In the genomic region with DNA sequence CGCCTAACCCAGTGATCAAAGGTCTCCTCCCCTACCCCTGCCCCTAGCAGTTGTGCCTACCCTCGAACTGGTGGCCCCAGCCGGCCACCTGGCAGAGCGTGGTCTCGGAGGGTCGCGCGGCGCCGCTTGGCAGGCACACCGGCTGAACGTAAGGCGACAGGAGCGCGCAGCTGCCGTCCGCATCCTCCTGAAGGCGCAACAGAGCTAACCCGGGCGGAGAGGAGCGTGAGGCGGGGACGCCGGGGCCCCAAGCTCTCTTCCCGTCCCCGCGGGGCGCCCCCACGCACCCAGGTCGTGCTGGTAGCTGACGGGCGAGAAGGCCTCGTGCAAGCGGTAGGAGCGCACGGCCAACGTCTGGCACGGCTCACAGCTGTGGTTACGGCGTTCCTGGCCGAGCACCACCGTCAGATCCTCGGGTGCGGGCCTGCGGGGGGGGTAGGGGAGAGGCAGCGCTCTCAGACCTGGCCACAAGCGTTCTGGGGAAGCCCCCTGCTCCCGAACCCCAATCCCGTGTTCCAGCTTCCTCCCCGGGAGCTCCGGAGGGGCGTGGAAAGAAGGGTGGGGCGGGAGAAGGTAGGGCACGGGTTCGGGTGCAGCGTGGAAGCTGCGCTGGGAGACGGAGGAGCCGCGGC, we compare ENCODE assay signal across 7 cellular contexts. TPM values are rescaled to one million over a fixed set of nuclear protein-coding genes. Genes with fewer than 3 reads are reported as not detected.
DNase-seq lines count a peak whose midpoint lies in the region; ATAC-seq and TF ChIP-seq lines count a peak whose summit lies in the region.
"Had no signal": no experiment of that assay in that cellular context is flagged by ENCODE, and none has a peak within 500 bp of the region (broad histone marks: within the 10 kb centered on the region; RNA-seq: fewer than 3 reads in every experiment).

No MANE protein-coding gene starts in this region.

- peak overlapping the region; percentile 70 for H3K4me3 Mint-ChIP-seq in osteocyte (ENCODE audit: unreplicated experiment)

- peaks cover 5 to 14% of the 10 kb centered on the region in 2 donors for H3K4me1 ChIP-seq in breast epithelium

- no peak for TF ChIP-seq CTCF in AG10803 (conservative IDR thresholded peaks at IDR 0.05; ENCODE audit: low read length)
- TF ChIP-seq CTCF in breast epithelium (IDR thresholded peaks at IDR 0.05): no peak
- no peak for TF ChIP-seq CTCF in osteocyte (IDR thresholded peaks at IDR 0.05)

- H3K27ac Mint-ChIP-seq in osteocyte (ENCODE audit: unreplicated experiment): no peak overlapping the region

- DNase-seq in AG10803 (ENCODE audit: low read depth): no peak
- DNase-seq in NCI-H345 (lab: John Stamatoyannopoulos, UW): peak; percentile 60
- no peak for DNase-seq in breast epithelium (ENCODE audit: low spot score in 2 of 2)
- DNase-seq in osteocyte (ENCODE audit: extremely low spot score, unreplicated experiment): no peak
- no peak for DNase-seq in AG20443 (ENCODE audit: low spot score)

- no peaks in the 10 kb centered on the region for H3K36me3 Mint-ChIP-seq in osteocyte (ENCODE audit: unreplicated experiment)

- peak; percentile 22 for ATAC-seq in GM19452 (IDR thresholded peaks at IDR 0.05; ENCODE audit: unreplicated experiment)

- no peak for TF ChIP-seq POLR2A in breast epithelium (IDR thresholded peaks at IDR 0.05)

- H3K27me3 ChIP-seq in breast epithelium: peaks cover 9 to 27% of the 10 kb centered on the region in 2 donors

- H3K4me3 ChIP-seq in AG10803 (ENCODE audit: low read length) (peak overlapping the region; percentile 64), breast epithelium (peak overlapping the region; percentile 43 to 71 (median 63))

- peaks cover 16% of the 10 kb centered on the region for H3K4me1 Mint-ChIP-seq in osteocyte (ENCODE audit: unreplicated experiment)

- intact Hi-C loops in breast epithelium (cut with DNase I; ENCODE audit: low total_unique reads): loop anchor here (5.0 kb wide), 1 partner anchor 99 kb away; no protein-coding TSS in a partner anchor

- no peaks in the 10 kb centered on the region for H3K36me3 ChIP-seq in breast epithelium

- no peaks in the 10 kb centered on the region for H3K9me3 ChIP-seq in breast epithelium

- peaks cover 19% of the 10 kb centered on the region for H3K27me3 Mint-ChIP-seq in osteocyte (ENCODE audit: unreplicated experiment)

- H3K9me3 Mint-ChIP-seq in osteocyte (ENCODE audit: unreplicated experiment): no peaks in the 10 kb centered on the region

- H3K27ac ChIP-seq in breast epithelium: peak overlapping the region in 1 of 2 donors; percentile 11

RNA-seq across cellular contexts. Expression of a gene that starts 2.8 kb away (rescaled TPM):
- not detected for total RNA-seq in breast epithelium
- not detected in 2 replicates for total RNA-seq in osteocyte
- total RNA-seq: NCI-H460 had no signal

RNA-seq across cellular contexts. Expression of a gene that starts 6.1 kb away (rescaled TPM):
- total RNA-seq in breast epithelium (1 to 10 TPM in 2 of 3 donors, under 1 TPM in 1; 0.64 to 2.9 (median 2.6) TPM), osteocyte (1.0 and 1.5 TPM in 2 replicates)

RNA-seq across cellular contexts. Expression of a gene that starts 19.1 kb away (rescaled TPM):
- total RNA-seq in breast epithelium: not detected
- total RNA-seq in osteocyte: not detected in 2 replicates
- total RNA-seq: NCI-H460 had no signal

RNA-seq across cellular contexts. Expression of a gene that starts 23.2 kb away (rescaled TPM):
- 10 to 100 TPM; 21.3 to 25.0 (median 22.1) TPM for total RNA-seq in breast epithelium
- total RNA-seq in osteocyte: 35.6 and 38.2 TPM in 2 replicates

RNA-seq across cellular contexts. Expression of a gene that starts 43.3 kb away (rescaled TPM):
- total RNA-seq in breast epithelium: 1 to 10 TPM in 2 of 3 donors, under 1 TPM in 1; 0.48 to 2.0 (median 1.3) TPM
- total RNA-seq in osteocyte: 2.8 and 4.4 TPM in 2 replicates
